In genomic region chr11:46351606-46352005, GRCh38 we compare ENCODE assay signal across 11 cellular contexts. TPM values are rescaled to one million over a fixed set of nuclear protein-coding genes. Genes with fewer than 3 reads are reported as not detected.
DNase-seq lines count a peak whose midpoint lies in the region; ATAC-seq and TF ChIP-seq lines count a peak whose summit lies in the region.
"Had no signal": no experiment of that assay in that cellular context is flagged by ENCODE, and none has a peak within 500 bp of the region (broad histone marks: within the 10 kb centered on the region; RNA-seq: fewer than 3 reads in every experiment).

No MANE protein-coding gene starts in this region.

- H3K4me2 ChIP-seq in GM23338, result peak overlapping the region; percentile 69

- TF ChIP-seq POLR2A in gastrocnemius medialis (IDR thresholded peaks at IDR 0.05), result no peak

- H3F3A ChIP-seq in GM23338 (replicated peaks; ENCODE audit: low read depth), result peaks cover 6% of the 10 kb centered on the region; the same call in 1 of the 2 replicates

- H3K27me3 ChIP-seq in GM23338 (ENCODE audit: insufficient read depth) (peaks cover 3% of the 10 kb centered on the region; the same call in 1 of the 2 replicates), gastrocnemius medialis (no peaks in the 10 kb centered on the region)
- no peaks in the 10 kb centered on the region for H3K27me3 ChIP-seq in effector memory CD4-positive, alpha-beta T cell (replicated peaks; ENCODE audit: control insufficient read depth, insufficient read depth, low read length, poor library complexity, severe bottlenecking)
- H3K27me3 ChIP-seq: SJSA1, upper lobe of right lung had no signal

- DNase-seq in GM23338 (ENCODE audit: low spot score) (no peak), T-helper 17 cell (no peak), gastrocnemius medialis (no peak), Ammon's horn (ENCODE audit: low spot score) (no peak), NCI-H748 (lab: John Stamatoyannopoulos, UW; ENCODE audit: unreplicated experiment) (no peak)
- no peak for DNase-seq in effector memory CD4-positive, alpha-beta T cell
- no peak for DNase-seq in effector CD8-positive, alpha-beta T cell (lab: John Stamatoyannopoulos, UW)

- no peaks in the 10 kb centered on the region; the same call in 2 of the 3 replicates for H3K9me3 Mint-ChIP-seq in GM23338

- in situ Hi-C loops in gastrocnemius medialis (cut with MboI; ENCODE audit: low sequenced_read_pairs in 4 of 4), result no loop called here

- H2AFZ ChIP-seq in GM23338, result no peak overlapping the region

- H3K4me1 Mint-ChIP-seq in GM23338, result peaks cover 68% of the 10 kb centered on the region
- H3K4me1 Mint-ChIP-seq in T-helper 17 cell, result peaks cover 74% of the 10 kb centered on the region

- H3K79me2 ChIP-seq in GM23338 (replicated peaks; ENCODE audit: insufficient read depth), result peaks cover 80% of the 10 kb centered on the region

- ATAC-seq in GM23338 (no peak), T-helper 17 cell (no peak), gastrocnemius medialis (no peak)

- H3K4me1 ChIP-seq in GM23338 (ENCODE audit: insufficient read depth), result peaks cover 50% of the 10 kb centered on the region
- peaks cover 68% of the 10 kb centered on the region for H3K4me1 ChIP-seq in effector memory CD4-positive, alpha-beta T cell (ENCODE audit: control insufficient read depth, insufficient read depth, low read length, poor library complexity, severe bottlenecking)
- peaks cover 23 to 35% of the 10 kb centered on the region in 2 donors for H3K4me1 ChIP-seq in gastrocnemius medialis

- intact Hi-C loops in gastrocnemius medialis (cut with DNase I; ENCODE audit: low total_unique reads), result loop anchor here (1.0 kb wide), 1 partner anchor 16 kb away; no protein-coding TSS in a partner anchor

- H3K27me3 Mint-ChIP-seq in GM23338 (ENCODE audit: insufficient read depth, low read depth, poor library complexity) (peaks cover 12% of the 10 kb centered on the region), T-helper 17 cell (no peaks in the 10 kb centered on the region)

- H3K36me3 Mint-ChIP-seq in GM23338 (ENCODE audit: low read depth) (peaks cover 3% of the 10 kb centered on the region), T-helper 17 cell (ENCODE audit: low read depth) (peaks cover 3% of the 10 kb centered on the region)

- H3K36me3 ChIP-seq in GM23338 (ENCODE audit: insufficient read depth) (no peaks in the 10 kb centered on the region; the same call in 1 of the 2 replicates), gastrocnemius medialis (no peaks in the 10 kb centered on the region)
- peaks cover 10% of the 10 kb centered on the region for H3K36me3 ChIP-seq in effector memory CD4-positive, alpha-beta T cell (ENCODE audit: control insufficient read depth, insufficient read depth, low read length)

- H3K4me3 Mint-ChIP-seq in GM23338 (peak overlapping the region; percentile 23; the same call in 1 of the 3 replicates), T-helper 17 cell (peak overlapping the region; percentile 90)

- H3K9me2 ChIP-seq in GM23338 (ENCODE audit: insufficient read depth), result no peaks in the 10 kb centered on the region

- H3K27ac ChIP-seq in GM23338 (ENCODE audit: low read depth) (0 out of 2 replicates have a peak overlapping the region, but pooled peaks have one; percentile 55), gastrocnemius medialis (peak overlapping the region; percentile 68 to 79 (median 74))
- H3K27ac ChIP-seq in effector memory CD4-positive, alpha-beta T cell (ENCODE audit: insufficient read depth, low read length, poor library complexity, severe bottlenecking), result peak overlapping the region; percentile 63
- H3K27ac ChIP-seq: SJSA1, upper lobe of right lung had no signal

- H3K27ac Mint-ChIP-seq in GM23338 (peak overlapping the region; percentile 40; the same call in 1 of the 2 replicates), T-helper 17 cell (peak overlapping the region; percentile 95)

- H3K4me3 ChIP-seq in GM23338 (no peak overlapping the region), gastrocnemius medialis (no peak overlapping the region)
- peak overlapping the region; percentile 43 for H3K4me3 ChIP-seq in effector memory CD4-positive, alpha-beta T cell (ENCODE audit: insufficient read depth, low read depth, low read length, poor library complexity, severe bottlenecking)
- H3K4me3 ChIP-seq: SJSA1, upper lobe of right lung had no signal

- H3K9me3 ChIP-seq in T-helper 17 cell (ENCODE audit: control insufficient read depth, low read length, poor library complexity, severe bottlenecking) (no peaks in the 10 kb centered on the region), gastrocnemius medialis (no peaks in the 10 kb centered on the region)
- H3K9me3 ChIP-seq in effector memory CD4-positive, alpha-beta T cell (ENCODE audit: control insufficient read depth, low read length), result no peaks in the 10 kb centered on the region
- H3K9me3 ChIP-seq: SJSA1, upper lobe of right lung had no signal

- H4K20me1 ChIP-seq in GM23338 (replicated peaks; ENCODE audit: insufficient read depth), result peaks cover 33% of the 10 kb centered on the region

- TF ChIP-seq CTCF in GM23338 (conservative IDR thresholded peaks at IDR 0.05; ENCODE audit: low read depth in 2 of 2), result no peak
- TF ChIP-seq CTCF in gastrocnemius medialis (IDR thresholded peaks at IDR 0.05 in 4 of 5, conservative IDR thresholded peaks at IDR 0.05 in 1 of 5), result no peak

TF ChIP-seq in GM23338, 12 proteins besides CTCF, POLR2A, EP300 and RAD21:
- TF ChIP-seq EZH2 (IDR thresholded peaks at IDR 0.05; ENCODE audit: low read depth, unreplicated experiment) (no peak), NANOG (IDR thresholded peaks at IDR 0.05; ENCODE audit: borderline replicate concordance) (no peak), ZNF331 (CRISPR knock-in tag; IDR thresholded peaks at IDR 0.05; ENCODE audit: low read depth) (no peak), ETS1 (IDR thresholded peaks at IDR 0.05) (no peak)

RNA-seq across cellular contexts. Expression of gene DGKZ, which starts 4.3 kb away (rescaled TPM):
- total RNA-seq in GM23338 (2014; rRNA removed; shearing (Covaris generic)), result 148 and 170 TPM in 2 replicates
- polyA plus RNA-seq in GM23338 (2016; fragmentation: Nextera tagmentation; extraction: Ambion mirVana), result 45.1 and 45.7 TPM in 2 replicates
- 100 to 1,000 TPM; 194 to 196 TPM for total RNA-seq in T-helper 17 cell
- total RNA-seq in gastrocnemius medialis, result 100 to 1,000 TPM; 127 to 155 (median 131) TPM

RNA-seq across cellular contexts. Expression of gene MDK, which starts 29.9 kb away (rescaled TPM):
- 388 and 438 TPM in 2 replicates for total RNA-seq in GM23338 (2014; rRNA removed; shearing (Covaris generic))
- 451 and 477 TPM in 2 replicates for polyA plus RNA-seq in GM23338 (2016; fragmentation: Nextera tagmentation; extraction: Ambion mirVana)
- 1 to 10 TPM; 2.6 to 3.7 TPM for total RNA-seq in T-helper 17 cell
- 1 to 10 TPM in 2 of 4 donors, not detected in 2; 1.6 to 1.9 TPM for total RNA-seq in gastrocnemius medialis

RNA-seq across cellular contexts. Expression of gene CHRM4, which starts 40.0 kb away (rescaled TPM):
- 0.93 and 0.97 TPM in 2 replicates for total RNA-seq in GM23338 (2014; rRNA removed; shearing (Covaris generic))
- polyA plus RNA-seq in GM23338 (2016; fragmentation: Nextera tagmentation; extraction: Ambion mirVana), result not detected in 2 replicates
- total RNA-seq in T-helper 17 cell (1 to 10 TPM; 4.3 to 4.8 TPM), gastrocnemius medialis (not detected)
- total RNA-seq: bronchial epithelial cell, NCI-H460 had no signal

Comparison
In these comparisons a context has a peak if more than half of its experiments do, and no peak if none do; other contexts are left out.
1. RNA of gene MDK, which starts 29.9 kb away (total RNA-seq): 388 to 438 TPM in GM23338; 2.6 to 3.7 TPM in T-helper 17 cell and 1.6 to 1.9 TPM in gastrocnemius medialis; every median in the first group is over 10 times any median in the second.
2. Peak in every context shown above with its lines, with median percentiles within 50 percentile points of each other: H3K27ac ChIP-seq.